ENCODE assay signal across 8 cellular contexts in the genomic region with DNA sequence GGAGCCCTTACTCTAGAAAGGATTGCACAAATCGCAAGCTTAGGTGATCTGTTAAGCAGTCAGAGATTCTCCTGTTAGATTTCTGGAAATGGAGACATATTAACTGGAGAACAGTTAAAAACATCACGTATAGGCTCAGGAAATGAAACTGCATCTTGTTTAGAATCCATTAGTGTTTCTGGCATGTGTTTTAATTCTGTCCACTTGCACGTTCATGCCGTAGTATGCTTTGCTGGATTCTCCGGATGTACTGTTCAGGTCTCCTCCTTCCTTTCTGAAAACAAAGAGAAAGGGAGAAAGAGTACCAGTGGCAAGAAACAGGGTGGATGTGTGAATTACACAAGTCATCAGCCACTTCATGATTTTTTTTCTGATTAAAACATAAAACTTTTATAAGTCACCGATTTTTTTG. TPM values are rescaled to one million over a fixed set of nuclear protein-coding genes. Genes with fewer than 3 reads are reported as not detected.
DNase-seq lines count a peak whose midpoint lies in the region; ATAC-seq and TF ChIP-seq lines count a peak whose summit lies in the region.

No MANE protein-coding gene starts in this region.

- H3K36me3 Mint-ChIP-seq in endothelial cell (ENCODE audit: low read depth, unreplicated experiment): peaks cover 7% of the 10 kb centered on the region

- H3K4me3 Mint-ChIP-seq in endothelial cell (ENCODE audit: unreplicated experiment): peak overlapping the region; percentile 95

- peak overlapping the region; percentile 38 for H3K27ac Mint-ChIP-seq in endothelial cell (ENCODE audit: unreplicated experiment)

- CTCF ChIA-PET in Panc1 (lab: Charles Lee): interaction anchor here (0.5 to 0.7 kb wide), 2 partner anchors 249 to 614 kb away, joined by 3 to 5 read pairs; no protein-coding TSS in a partner anchor

- TF ChIP-seq CTCF in Panc1 (IDR thresholded peaks at IDR 0.05) (no peak), endothelial cell (IDR thresholded peaks at IDR 0.05; ENCODE audit: unreplicated experiment) (no peak), neutrophil (IDR thresholded peaks at IDR 0.05) (no peak)

- H3K9me3 Mint-ChIP-seq in endothelial cell (ENCODE audit: unreplicated experiment): no peaks in the 10 kb centered on the region

- H3K9me3 ChIP-seq in Panc1 (ENCODE audit: control insufficient read depth, insufficient read depth, low read depth, low read length) (no peaks in the 10 kb centered on the region), neutrophil (no peaks in the 10 kb centered on the region)

- ATAC-seq in Panc1: no peak
- ATAC-seq in HG03039 (IDR thresholded peaks at IDR 0.05; ENCODE audit: unreplicated experiment): no peak
- ATAC-seq in HG03469 (IDR thresholded peaks at IDR 0.05; ENCODE audit: unreplicated experiment): no peak

- intact Hi-C loops in Panc1 (cut with micrococcal nuclease; ENCODE audit: unreplicated experiment): loop anchor here (5.0 to 10.0 kb wide), 3 partner anchors 56 to 1584 kb away; no protein-coding TSS in a partner anchor

- H3K27me3 ChIP-seq in Panc1 (ENCODE audit: control insufficient read depth, insufficient read depth, low read length): no peaks in the 10 kb centered on the region
- peaks cover 100% of the 10 kb centered on the region for H3K27me3 ChIP-seq in neutrophil

- POLR2A ChIA-PET in Panc1 (lab: Charles Lee): interaction anchor here (0.7 kb wide), 1 partner anchor 158 kb away, joined by 4 read pairs; the partner anchor contains the start of gene CHD1

- peaks cover 30% of the 10 kb centered on the region for H3K4me1 Mint-ChIP-seq in endothelial cell (ENCODE audit: unreplicated experiment)

- H3K4me1 ChIP-seq in Panc1 (ENCODE audit: control insufficient read depth, insufficient read depth, low read length): peaks cover 23% of the 10 kb centered on the region
- peaks cover 52 to 65% of the 10 kb centered on the region in 2 experiments for H3K4me1 ChIP-seq in neutrophil (ENCODE audit: control insufficient read depth in 1 of 2, insufficient read depth in 1 of 2, low read depth in 1 of 2, low read length in 1 of 2)

- no TSS peak for BruUV-seq in Panc1 (replicated peaks; lab: Mats Ljungman, UMichigan)

- peaks cover 21% of the 10 kb centered on the region for H3K27me3 Mint-ChIP-seq in endothelial cell (ENCODE audit: unreplicated experiment)

- H3K4me3 ChIP-seq in Panc1 (ENCODE audit: low read depth in 2 of 2, low read length in 2 of 2) (peak overlapping the region; percentile 90), neutrophil (ENCODE audit: low read depth in 1 of 2, low read length in 1 of 2) (peak overlapping the region; percentile 62 to 63)

- no peaks in the 10 kb centered on the region for H3K36me3 ChIP-seq in Panc1 (ENCODE audit: control insufficient read depth, insufficient read depth, low read length)
- no peaks in the 10 kb centered on the region for H3K36me3 ChIP-seq in neutrophil

- DNase-seq in SHP77 treated with DMSO at 0.1 percent for 48 hours (lab: John Stamatoyannopoulos, UW) (peak; percentile 68), SHP77 (lab: John Stamatoyannopoulos, UW) (no peak), Panc1 (ENCODE audit: low read depth, low spot score) (no peak), endothelial cell (ENCODE audit: low spot score) (no peak), 8988T (no peak)

- in situ Hi-C loops in Panc1 (cut with HindIII; ENCODE audit: low pct_unique_long_range_greater_than_20kb, low sequenced_read_pairs): no loop called here

- H3K27ac ChIP-seq in Panc1 (ENCODE audit: low read length) (peak overlapping the region; percentile 89), neutrophil (no peak overlapping the region)

RNA-seq across cellular contexts. Expression of gene RGMB, which starts 2.5 kb away (rescaled TPM):
- total RNA-seq in Panc1 (2021; ENCODE audit: unreplicated experiment) (25.4 TPM), endothelial cell (ENCODE audit: unreplicated experiment) (24.5 TPM)
- 17.0 TPM for polyA plus RNA-seq in Panc1 (2012; ENCODE audit: insufficient read length)
